ENCODE assay signal across 38 cellular contexts in the genomic region with DNA sequence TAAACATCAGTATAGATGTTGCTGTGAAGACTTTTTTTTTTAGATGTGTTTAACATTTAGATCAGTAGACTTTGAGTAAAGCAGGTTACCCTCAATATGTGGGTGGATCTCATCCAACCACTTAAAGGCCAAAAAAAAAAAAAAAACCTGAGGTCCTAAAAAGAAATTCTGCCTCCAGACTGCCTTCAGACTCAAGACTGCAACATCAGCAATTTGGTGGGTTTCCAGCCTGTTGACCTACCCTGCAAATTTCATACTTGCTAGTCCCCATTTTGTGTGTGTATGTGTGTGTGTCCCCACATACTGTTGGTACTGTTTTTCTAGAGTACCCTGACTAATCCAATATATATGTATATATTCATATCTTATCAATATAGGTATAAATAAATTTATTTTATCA.
"Had no signal": no experiment of that assay in that cellular context is flagged by ENCODE, and none has a peak within 500 bp of the region (broad histone marks: within the 10 kb centered on the region; RNA-seq: fewer than 3 reads in every experiment).

No MANE protein-coding gene starts in this region.

- H3K36me3 ChIP-seq: cardiac muscle cell had no signal

- H3K4me1 ChIP-seq: ascending aorta had no signal

- H3K27ac ChIP-seq: ascending aorta, cardiac muscle cell, WERI-Rb-1 had no signal

- H3K27me3 Mint-ChIP-seq: activated CD4-positive, alpha-beta memory T cell treated with anti-CD3 and anti-CD28 coated beads, Interleukin-2, amount 10 ng/mL, durations not matched to agents 7 days and 5 days; activated CD4-positive, alpha-beta T cell treated with anti-CD3 and anti-CD28 coated beads for 36 hours; activated CD4-positive, alpha-beta T cell treated with anti-CD3 and anti-CD28 coated beads, Interleukin-2, amount 10 ng/mL, durations not matched to agents 7 days and 5 days; activated CD8-positive, alpha-beta memory T cell treated with anti-CD3 and anti-CD28 coated beads, Interleukin-2, amount 10 ng/mL, durations not matched to agents 7 days and 5 days; activated naive CD4-positive, alpha-beta T cell treated with anti-CD3 and anti-CD28 coated beads, Interleukin-2, amount 10 ng/mL, durations not matched to agents 7 days and 5 days; activated naive CD4-positive, alpha-beta T cell treated with anti-CD3 and anti-CD28 coated beads, Interleukin-2, amount 50 U/mL, for 24 hours; activated naive CD8-positive, alpha-beta T cell; activated naive CD8-positive, alpha-beta T cell treated with anti-CD3 and anti-CD28 coated beads, Interleukin-2, amount 10 ng/mL, durations not matched to agents 7 days and 5 days; activated naive CD8-positive, alpha-beta T cell treated with anti-CD3 and anti-CD28 coated beads, Interleukin-2, amount 50 U/mL, for 24 hours; activated T-cell treated with anti-CD3 and anti-CD28 coated beads, Interleukin-2, amount 50 U/mL, for 24 hours; brain; central memory CD8-positive, alpha-beta T cell had no signal

- DNase-seq: activated CD4-positive, alpha-beta memory T cell treated with anti-CD3 and anti-CD28 coated beads, Interleukin-2, amount 10 ng/mL, durations not matched to agents 7 days and 5 days; activated CD4-positive, alpha-beta T cell treated with anti-CD3 and anti-CD28 coated beads for 1 hour; activated CD4-positive, alpha-beta T cell treated with anti-CD3 and anti-CD28 coated beads for 36 hours; activated CD4-positive, alpha-beta T cell treated with anti-CD3 and anti-CD28 coated beads for 48 hours; activated CD4-positive, alpha-beta T cell treated with anti-CD3 and anti-CD28 coated beads, Interleukin-2, amount 10 ng/mL, durations not matched to agents 7 days and 5 days; activated CD4-positive, alpha-beta T cell treated with anti-CD3 and anti-CD28 coated beads, Interleukin-2, amount 50 U/mL, for 48 hours; activated CD4-positive, CD25-positive, alpha-beta regulatory T cell; activated CD8-positive, alpha-beta memory T cell treated with anti-CD3 and anti-CD28 coated beads for 24 hours; activated CD8-positive, alpha-beta memory T cell treated with anti-CD3 and anti-CD28 coated beads, Interleukin-2, amount 10 ng/mL, durations not matched to agents 7 days and 5 days; activated CD8-positive, alpha-beta memory T cell treated with anti-CD3 and anti-CD28 coated beads, Interleukin-2, amount 50 U/mL, for 48 hours; activated CD8-positive, alpha-beta T cell treated with anti-CD3 and anti-CD28 coated beads, Interleukin-2, amount 10 ng/mL, durations not matched to agents 7 days and 5 days; activated effector memory CD4-positive, alpha-beta T cell treated with Interleukin-2 at 50 U/mL for 16 hours; activated gamma-delta T cell; activated naive CD4-positive, alpha-beta T cell treated with anti-CD3 and anti-CD28 coated beads, Interleukin-2, amount 10 ng/mL, durations not matched to agents 7 days and 5 days; activated naive CD4-positive, alpha-beta T cell treated with Interleukin-2 at 50 U/mL for 16 hours; activated naive CD8-positive, alpha-beta T cell treated with anti-CD3 and anti-CD28 coated beads, Interleukin-2, amount 10 ng/mL, durations not matched to agents 7 days and 5 days; activated naive CD8-positive, alpha-beta T cell treated with anti-CD3 and anti-CD28 coated beads, Interleukin-2, amount 50 U/mL, for 24 hours; activated T-cell treated with anti-CD3 and anti-CD28 coated beads, Interleukin-2, amount 50 U/mL, for 24 hours; activated T-cell treated with anti-CD3 and anti-CD28 coated beads, Interleukin-2, amount 50 U/mL, for 48 hours; amygdala; anterior cingulate cortex; caudate nucleus; cerebellar nuclear complex; T-helper 2 cell; T-helper 9 cell; WERI-Rb-1 had no signal

- H3K4me3 Mint-ChIP-seq: activated CD4-positive, alpha-beta memory T cell treated with anti-CD3 and anti-CD28 coated beads, Interleukin-2, amount 10 ng/mL, durations not matched to agents 7 days and 5 days; activated CD4-positive, alpha-beta T cell treated with anti-CD3 and anti-CD28 coated beads for 36 hours; activated CD4-positive, alpha-beta T cell treated with anti-CD3 and anti-CD28 coated beads, Interleukin-2, amount 10 ng/mL, durations not matched to agents 7 days and 5 days; activated CD8-positive, alpha-beta memory T cell treated with anti-CD3 and anti-CD28 coated beads, Interleukin-2, amount 10 ng/mL, durations not matched to agents 7 days and 5 days; activated CD8-positive, alpha-beta T cell treated with anti-CD3 and anti-CD28 coated beads, Interleukin-2, amount 10 ng/mL, durations not matched to agents 7 days and 5 days; activated naive CD4-positive, alpha-beta T cell treated with anti-CD3 and anti-CD28 coated beads, Interleukin-2, amount 10 ng/mL, durations not matched to agents 7 days and 5 days; activated naive CD4-positive, alpha-beta T cell treated with anti-CD3 and anti-CD28 coated beads, Interleukin-2, amount 50 U/mL, for 24 hours; activated naive CD8-positive, alpha-beta T cell; activated naive CD8-positive, alpha-beta T cell treated with anti-CD3 and anti-CD28 coated beads, Interleukin-2, amount 10 ng/mL, durations not matched to agents 7 days and 5 days; activated naive CD8-positive, alpha-beta T cell treated with anti-CD3 and anti-CD28 coated beads, Interleukin-2, amount 50 U/mL, for 24 hours; activated T-cell treated with anti-CD3 and anti-CD28 coated beads, Interleukin-2, amount 50 U/mL, for 24 hours; brain; central memory CD8-positive, alpha-beta T cell; T-helper 2 cell treated with Interferon-gamma antibody and Interleukin-4, amounts not matched to agents 5 μg/mL and 100 μg/mL, for 36 hours; WTC11 had no signal

- H3K4me1 Mint-ChIP-seq: activated CD4-positive, alpha-beta memory T cell treated with anti-CD3 and anti-CD28 coated beads, Interleukin-2, amount 10 ng/mL, durations not matched to agents 7 days and 5 days; activated CD4-positive, alpha-beta T cell treated with anti-CD3 and anti-CD28 coated beads, Interleukin-2, amount 10 ng/mL, durations not matched to agents 7 days and 5 days; activated CD8-positive, alpha-beta memory T cell treated with anti-CD3 and anti-CD28 coated beads, Interleukin-2, amount 10 ng/mL, durations not matched to agents 7 days and 5 days; activated naive CD4-positive, alpha-beta T cell treated with anti-CD3 and anti-CD28 coated beads, Interleukin-2, amount 10 ng/mL, durations not matched to agents 7 days and 5 days; activated naive CD8-positive, alpha-beta T cell treated with anti-CD3 and anti-CD28 coated beads, Interleukin-2, amount 10 ng/mL, durations not matched to agents 7 days and 5 days had no signal

- ATAC-seq: activated CD4-positive, alpha-beta T cell treated with anti-CD3 and anti-CD28 coated beads for 36 hours; activated CD4-positive, CD25-positive, alpha-beta regulatory T cell treated with anti-CD3 and anti-CD28 coated beads, Interleukin-2, amount 50 U/mL, for 24 hours; activated CD8-positive, alpha-beta memory T cell treated with anti-CD3 and anti-CD28 coated beads, Interleukin-2, amount 10 ng/mL, durations not matched to agents 7 days and 5 days; activated CD8-positive, alpha-beta T cell treated with anti-CD3 and anti-CD28 coated beads, Interleukin-2, amount 10 ng/mL, durations not matched to agents 7 days and 5 days; activated naive CD8-positive, alpha-beta T cell treated with anti-CD3 and anti-CD28 coated beads, Interleukin-2, amount 50 U/mL, for 24 hours; WTC11 had no signal

- H3K4me3 ChIP-seq: ascending aorta, cardiac muscle cell had no signal

- H3K27ac Mint-ChIP-seq: activated CD4-positive, alpha-beta memory T cell treated with anti-CD3 and anti-CD28 coated beads, Interleukin-2, amount 10 ng/mL, durations not matched to agents 7 days and 5 days; activated CD4-positive, alpha-beta T cell treated with anti-CD3 and anti-CD28 coated beads for 36 hours; activated CD4-positive, alpha-beta T cell treated with anti-CD3 and anti-CD28 coated beads, Interleukin-2, amount 10 ng/mL, durations not matched to agents 7 days and 5 days; activated CD8-positive, alpha-beta memory T cell treated with anti-CD3 and anti-CD28 coated beads, Interleukin-2, amount 10 ng/mL, durations not matched to agents 7 days and 5 days; activated CD8-positive, alpha-beta T cell treated with anti-CD3 and anti-CD28 coated beads, Interleukin-2, amount 10 ng/mL, durations not matched to agents 7 days and 5 days; activated naive CD4-positive, alpha-beta T cell treated with anti-CD3 and anti-CD28 coated beads, Interleukin-2, amount 10 ng/mL, durations not matched to agents 7 days and 5 days; activated naive CD4-positive, alpha-beta T cell treated with anti-CD3 and anti-CD28 coated beads, Interleukin-2, amount 50 U/mL, for 24 hours; activated naive CD8-positive, alpha-beta T cell; activated naive CD8-positive, alpha-beta T cell treated with anti-CD3 and anti-CD28 coated beads, Interleukin-2, amount 10 ng/mL, durations not matched to agents 7 days and 5 days; activated naive CD8-positive, alpha-beta T cell treated with anti-CD3 and anti-CD28 coated beads, Interleukin-2, amount 50 U/mL, for 24 hours; activated T-cell treated with anti-CD3 and anti-CD28 coated beads, Interleukin-2, amount 50 U/mL, for 24 hours; activated T-helper 2 cell treated with anti-CD3 and anti-CD28 coated beads, Interferon-gamma antibody, Interleukin-2, Interleukin-4, amounts not matched to agents 10 μg/mL and 5 μg/mL and 100 μg/mL, durations not matched to agents 14 hours and 24 hours and 36 hours; brain; T-helper 2 cell treated with Interferon-gamma antibody and Interleukin-4, amounts not matched to agents 5 μg/mL and 100 μg/mL, for 36 hours; WTC11 had no signal

- FAIRE-seq: bronchial epithelial cell, TTC549 had no signal

- H3K27me3 ChIP-seq: ascending aorta, cardiac muscle cell had no signal
